18 cellular contexts compared by ENCODE assay signal in the genomic region with DNA sequence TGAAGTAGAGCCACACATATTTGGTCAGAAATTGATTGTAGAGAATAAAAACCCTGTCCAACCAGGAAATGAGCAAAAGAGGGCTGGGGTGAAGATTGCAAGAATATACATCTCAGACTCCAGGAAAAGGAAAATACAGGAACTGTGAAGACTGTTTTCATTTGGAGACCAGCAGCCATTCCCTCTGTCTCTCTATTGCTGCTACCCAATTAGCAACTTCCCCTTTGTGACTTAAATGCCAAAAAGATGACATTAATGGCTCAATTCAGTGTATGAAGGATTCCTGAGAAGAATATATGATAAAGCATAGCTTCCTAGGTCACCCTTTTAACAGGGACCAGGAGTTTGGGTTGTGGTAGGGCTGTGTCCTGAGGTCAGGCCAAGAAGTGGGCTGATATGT.
"Had no signal": no experiment of that assay in that cellular context is flagged by ENCODE, and none has a peak within 500 bp of the region (broad histone marks: within the 10 kb centered on the region; RNA-seq: fewer than 3 reads in every experiment).

No MANE protein-coding gene starts in this region.

- ATAC-seq: activated CD4-positive, alpha-beta T cell treated with anti-CD3 and anti-CD28 coated beads for 36 hours; activated T-helper 17 cell treated with anti-CD3 and anti-CD28 coated beads, Interleukin-2, amount 50 U/mL, for 72 hours; mucosa of descending colon; right lobe of liver; stimulated activated memory B cell treated with anti-CD40 and anti-IgM and Interleukin-4, amounts not matched to agents 10 μg/mL and 1 μg/mL and 100 μg/mL, for 72 hours had no signal

- H3K27me3 ChIP-seq: cardiac muscle cell, hepatocyte, right lobe of liver had no signal

- FAIRE-seq: small intestine, TTC549 had no signal

- H3K4me2 ChIP-seq: hepatocyte had no signal

- H2AFZ ChIP-seq: hepatocyte, parathyroid adenoma had no signal

- DNase-seq: activated CD4-positive, alpha-beta memory T cell treated with anti-CD3 and anti-CD28 coated beads for 36 hours; activated CD4-positive, alpha-beta T cell treated with anti-CD3 and anti-CD28 coated beads for 36 hours; activated naive CD4-positive, alpha-beta T cell treated with Interleukin-2 at 50 U/mL for 16 hours; activated naive CD8-positive, alpha-beta T cell treated with anti-CD3 and anti-CD28 coated beads, Interleukin-2, amount 10 ng/mL, durations not matched to agents 7 days and 5 days; activated T-cell treated with anti-CD3 and anti-CD28 coated beads for 4 hours; amygdala; mesenchymal stem cell; mucosa of descending colon; naive B cell; right lobe of liver; small intestine; stimulated activated CD4-positive, alpha-beta T cell treated with anti-CD3 and anti-CD28 coated beads, Interleukin-4, amount 100 ng/mL, for 24 hours had no signal

- H3K4me1 ChIP-seq: parathyroid adenoma, right lobe of liver had no signal

- H3K79me2 ChIP-seq: hepatocyte, parathyroid adenoma had no signal

- H3K4me3 ChIP-seq: cardiac muscle cell, hepatocyte, mucosa of descending colon, right lobe of liver had no signal

- H3K27ac ChIP-seq: cardiac muscle cell, hepatocyte, parathyroid adenoma, right lobe of liver had no signal

- H3K9me3 ChIP-seq: mucosa of descending colon, right lobe of liver had no signal

- H3K9ac ChIP-seq: parathyroid adenoma had no signal
